18 cellular contexts compared by ENCODE assay signal in genomic region chr12:59645242-59645641, GRCh38.
"Had no signal": no experiment of that assay in that cellular context is flagged by ENCODE, and none has a peak within 500 bp of the region (broad histone marks: within the 10 kb centered on the region; RNA-seq: fewer than 3 reads in every experiment).

No MANE protein-coding gene starts in this region.

- H3K4me3 ChIP-seq: lower lobe of right lung, pancreas, right lobe of liver, thoracic aorta, tibial nerve, vagina had no signal

- H3K27ac Mint-ChIP-seq: naive thymus-derived CD8-positive, alpha-beta T cell; stimulated activated naive B cell treated with anti-CD40 and anti-IgM and Interleukin-4, amounts not matched to agents 10 μg/mL and 1 μg/mL and 100 μg/mL, for 72 hours; stimulated activated naive CD8-positive, alpha-beta T cell treated with anti-CD3 and anti-CD28 coated beads, Interleukin-15, Interleukin-2, amounts not matched to agents 100 ng/mL and 50 ng/mL, for 24 hours had no signal

- H3K4me1 ChIP-seq: lower lobe of right lung, tibial nerve, vagina had no signal

- ATAC-seq: effector memory CD8-positive, alpha-beta T cell; left ventricle myocardium superior; lower lobe of right lung; naive thymus-derived CD8-positive, alpha-beta T cell; pancreas; right lobe of liver; stimulated activated naive B cell treated with anti-CD40 and anti-IgM and Interleukin-4, amounts not matched to agents 10 μg/mL and 1 μg/mL and 100 μg/mL, for 72 hours had no signal

- H3K4me3 Mint-ChIP-seq: effector memory CD8-positive, alpha-beta T cell; neural crest cell; stimulated activated naive CD8-positive, alpha-beta T cell treated with anti-CD3 and anti-CD28 coated beads, Interleukin-15, Interleukin-2, amounts not matched to agents 100 ng/mL and 50 ng/mL, for 24 hours had no signal

- DNase-seq: cortex of kidney; effector memory CD8-positive, alpha-beta T cell; head of caudate nucleus; left ventricle myocardium superior; lower lobe of right lung; naive thymus-derived CD8-positive, alpha-beta T cell; pancreas; right lobe of liver; small intestine; stimulated activated CD4-positive, alpha-beta T cell treated with anti-CD3 and anti-CD28 coated beads, Interleukin-15, amount 100 ng/mL, for 24 hours; stimulated activated CD4-positive, alpha-beta T cell treated with anti-CD3 and anti-CD28 coated beads, Interleukin-2, amount 100 ng/mL, for 48 hours; stimulated activated naive B cell treated with anti-CD40 and anti-IgM and Interleukin-4, amounts not matched to agents 10 μg/mL and 1 μg/mL and 100 μg/mL, for 72 hours had no signal

- H3K27me3 ChIP-seq: neutrophil, pancreas, right lobe of liver, tibial nerve, vagina had no signal

- H3K27ac ChIP-seq: lower lobe of right lung, neutrophil, pancreas, right lobe of liver, thoracic aorta, tibial nerve, vagina had no signal

- H3K36me3 ChIP-seq: lower lobe of right lung, neutrophil, pancreas, right lobe of liver, thoracic aorta, vagina had no signal

- H3K9me3 ChIP-seq: lower lobe of right lung, neutrophil, pancreas, right lobe of liver, thoracic aorta, tibial nerve, vagina had no signal

- H3K27me3 Mint-ChIP-seq: effector memory CD8-positive, alpha-beta T cell; naive thymus-derived CD8-positive, alpha-beta T cell; stimulated activated naive B cell treated with anti-CD40 and anti-IgM and Interleukin-4, amounts not matched to agents 10 μg/mL and 1 μg/mL and 100 μg/mL, for 72 hours; stimulated activated naive CD8-positive, alpha-beta T cell treated with anti-CD3 and anti-CD28 coated beads, Interleukin-15, Interleukin-2, amounts not matched to agents 100 ng/mL and 50 ng/mL, for 24 hours had no signal

- H3K4me1 Mint-ChIP-seq: neural crest cell had no signal
